10 cellular contexts compared by ENCODE assay signal in the genomic region with DNA sequence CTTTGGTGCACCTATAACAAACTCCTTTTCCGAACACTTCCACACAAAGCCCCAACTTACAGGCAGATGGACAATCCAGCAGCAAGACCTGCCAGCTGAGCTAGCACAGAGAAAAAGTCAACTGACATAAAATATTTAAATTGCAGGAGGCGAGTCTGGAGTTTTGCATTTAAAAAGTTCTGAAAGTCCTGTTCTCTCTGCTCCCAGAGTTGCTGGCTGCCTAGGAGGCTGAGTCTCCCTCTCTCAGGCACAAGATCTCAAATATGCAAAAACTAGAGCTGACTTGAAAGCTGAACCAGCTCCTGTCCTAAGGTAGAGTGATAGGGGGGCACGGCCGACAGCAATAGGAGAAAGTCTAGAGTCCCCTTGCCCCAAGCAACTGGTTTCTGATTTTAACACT. TPM values are rescaled to one million over a fixed set of nuclear protein-coding genes. Genes with fewer than 3 reads are reported as not detected.
DNase-seq lines count a peak whose midpoint lies in the region; ATAC-seq, FAIRE-seq and TF ChIP-seq lines count a peak whose summit lies in the region.
"Had no signal": no experiment of that assay in that cellular context is flagged by ENCODE, and none has a peak within 500 bp of the region (broad histone marks: within the 10 kb centered on the region; RNA-seq: fewer than 3 reads in every experiment).

No MANE protein-coding gene starts in this region.

- intact Hi-C loops in endothelial cell of umbilical vein (cut with micrococcal nuclease), result loop anchor here (1.0 to 10.0 kb wide), 2 partner anchors 39 to 213 kb away; no protein-coding TSS in a partner anchor
- intact Hi-C loops in transverse colon (cut with DNase I; ENCODE audit: low total_unique reads), result no loop called here
- intact Hi-C loops in posterior vena cava (cut with DNase I), result no loop called here

- no peak for TF ChIP-seq POLR2A in endothelial cell of umbilical vein (IDR thresholded peaks at IDR 0.05; ENCODE audit: low read depth, low read length)
- no peak for TF ChIP-seq POLR2A in transverse colon (IDR thresholded peaks at IDR 0.05)

- H2AFZ ChIP-seq in endothelial cell of umbilical vein (ENCODE audit: low read depth, low read length) (peak overlapping the region; percentile 15), Karpas-422 (ENCODE audit: low read length) (no peak overlapping the region)

- peaks cover 48% of the 10 kb centered on the region for H3K79me2 ChIP-seq in endothelial cell of umbilical vein (ENCODE audit: control insufficient read depth, insufficient read depth, low read length)
- no peaks in the 10 kb centered on the region for H3K79me2 ChIP-seq in Karpas-422 (ENCODE audit: low read length)

- H3K36me3 ChIP-seq in NT2/D1 (ENCODE audit: insufficient read depth, insufficient read length, low read length), result no peaks in the 10 kb centered on the region
- no peaks in the 10 kb centered on the region for H3K36me3 ChIP-seq in endothelial cell of umbilical vein (ENCODE audit: control insufficient read depth in 2 of 2, extremely low read depth in 1 of 2, insufficient read depth in 2 of 2, low read length in 2 of 2)
- H3K36me3 ChIP-seq in mucosa of rectum (ENCODE audit: control insufficient read depth in 2 of 2, insufficient read depth in 2 of 2, low read length in 2 of 2), result no peaks in the 10 kb centered on the region
- no peaks in the 10 kb centered on the region for H3K36me3 ChIP-seq in transverse colon
- H3K36me3 ChIP-seq in Karpas-422 (ENCODE audit: insufficient read depth, low read length), result no peaks in the 10 kb centered on the region

- TF ChIP-seq CTCF in endothelial cell of umbilical vein (IDR thresholded peaks at IDR 0.05; ENCODE audit: extremely low read depth in 1 of 2, insufficient read depth in 1 of 2, low read depth in 1 of 2, low read length in 2 of 2) (no peak), transverse colon (IDR thresholded peaks at IDR 0.05) (no peak), foreskin keratinocyte (conservative IDR thresholded peaks at IDR 0.05) (no peak)

- no peaks in the 10 kb centered on the region for H3K9me1 ChIP-seq in endothelial cell of umbilical vein (replicated peaks; ENCODE audit: control insufficient read depth, extremely low read depth, insufficient read depth, low read length)

- H3K4me2 ChIP-seq in endothelial cell of umbilical vein (ENCODE audit: insufficient read depth, low read length) (peak overlapping the region; percentile 100), Karpas-422 (ENCODE audit: low read depth, low read length, poor library complexity, severe bottlenecking) (no peak overlapping the region)

- peak overlapping the region; percentile 47 for H3K9ac ChIP-seq in NT2/D1 (ENCODE audit: insufficient read length, low read depth)
- H3K9ac ChIP-seq in endothelial cell of umbilical vein (replicated peaks; ENCODE audit: extremely low read depth, insufficient read depth, low read length), result peak overlapping the region; percentile 68
- peak overlapping the region in 1 of 2 donors; percentile 6 for H3K9ac ChIP-seq in mucosa of rectum (ENCODE audit: low read depth in 1 of 2, low read length in 2 of 2)
- H3K9ac ChIP-seq in Karpas-422 (ENCODE audit: low read length), result no peak overlapping the region

- H3K4me3 ChIP-seq in NT2/D1 (ENCODE audit: insufficient read length, low read depth) (peak overlapping the region; percentile 37), endothelial cell of umbilical vein (replicated peaks in 1 of 3; ENCODE audit: insufficient read depth in 1 of 3, low read depth in 1 of 3, low read length in 3 of 3) (peak overlapping the region; percentile 66 to 96 (median 86)), mucosa of rectum (ENCODE audit: low read length in 2 of 2) (peak overlapping the region; percentile 33 to 51), transverse colon (peak overlapping the region in 3 of 4 donors; percentile 16 to 42 (median 22)), Karpas-422 (ENCODE audit: low read length) (no peak overlapping the region)
- H3K4me3 ChIP-seq: mucosa of descending colon had no signal

- WGBS in transverse colon (ENCODE audit: low coverage in 1 of 2), 2 donors, result 25 to 32% methylated on average over 4 of the region's 4 CpGs

- dilution Hi-C loops in endothelial cell of umbilical vein (cut with MboI; ENCODE audit: extremely low pct_ligation_motif_present, low sequenced_read_pairs), result no loop called here

- no peaks in the 10 kb centered on the region for H3K9me3 ChIP-seq in NT2/D1 (ENCODE audit: insufficient read depth, low read length)
- no peaks in the 10 kb centered on the region for H3K9me3 ChIP-seq in endothelial cell of umbilical vein (replicated peaks; ENCODE audit: control insufficient read depth, insufficient read depth, low read length)
- H3K9me3 ChIP-seq in mucosa of rectum (ENCODE audit: control insufficient read depth in 2 of 2, low read length in 2 of 2), result no peaks in the 10 kb centered on the region
- no peaks in the 10 kb centered on the region for H3K9me3 ChIP-seq in transverse colon
- H3K9me3 ChIP-seq in Karpas-422 (ENCODE audit: low read length), result no peaks in the 10 kb centered on the region
- H3K9me3 ChIP-seq: mucosa of descending colon had no signal

- in situ Hi-C loops in transverse colon (cut with MboI; ENCODE audit: low pct_ligation_motif_present in 1 of 4, low pct_unique_long_range_greater_than_20kb in 1 of 4, low sequenced_read_pairs in 3 of 4), result no loop called here

- H4K20me1 ChIP-seq in endothelial cell of umbilical vein (replicated peaks; ENCODE audit: control insufficient read depth, extremely low read depth, insufficient read depth, low read length) (no peaks in the 10 kb centered on the region), Karpas-422 (ENCODE audit: insufficient read depth, low read depth, low read length) (no peaks in the 10 kb centered on the region)

- H3K4me1 ChIP-seq in NT2/D1 (ENCODE audit: insufficient read depth, insufficient read length) (no peaks in the 10 kb centered on the region), endothelial cell of umbilical vein (ENCODE audit: control insufficient read depth, extremely low read depth, insufficient read depth, low read length) (peaks cover 46% of the 10 kb centered on the region), mucosa of rectum (ENCODE audit: control insufficient read depth in 2 of 2, insufficient read depth in 2 of 2, low read length in 2 of 2) (no peaks in the 10 kb centered on the region), transverse colon (peaks cover 0 to 7% (median 0%) of the 10 kb centered on the region in 4 donors), Karpas-422 (ENCODE audit: low read length) (no peaks in the 10 kb centered on the region), foreskin keratinocyte (no peaks in the 10 kb centered on the region)

- CTCF ChIA-PET in endothelial cell of umbilical vein (lab: Charles Lee), result interaction anchor here (0.6 to 4.0 kb wide), 6 partner anchors 10 to 103 kb away, joined by 3 to 20 read pairs (median 5); no protein-coding TSS in a partner anchor

- no peaks in the 10 kb centered on the region for H3K9me2 ChIP-seq in Karpas-422 (replicated peaks; ENCODE audit: insufficient read depth, low read length)

- H3K27ac ChIP-seq in endothelial cell of umbilical vein (ENCODE audit: insufficient read depth, low read depth, low read length) (peak overlapping the region; percentile 58), mucosa of rectum (ENCODE audit: low read depth in 2 of 2, low read length in 2 of 2) (no peak overlapping the region), transverse colon (peak overlapping the region; percentile 6 to 83 (median 44)), Karpas-422 (ENCODE audit: low read length) (no peak overlapping the region), foreskin keratinocyte (no peak overlapping the region)

- FAIRE-seq in endothelial cell of umbilical vein (lab: Jason Lieb, UNC), result no peak

- H3K27me3 ChIP-seq in NT2/D1 (ENCODE audit: insufficient read depth, insufficient read length) (no peaks in the 10 kb centered on the region), endothelial cell of umbilical vein (ENCODE audit: control insufficient read depth in 2 of 2, insufficient read depth in 2 of 2, low read length in 2 of 2) (no peaks in the 10 kb centered on the region), mucosa of rectum (ENCODE audit: control insufficient read depth in 2 of 2, insufficient read depth in 2 of 2, low read length in 2 of 2) (no peaks in the 10 kb centered on the region), transverse colon (no peaks in the 10 kb centered on the region), Karpas-422 (ENCODE audit: low read length) (no peaks in the 10 kb centered on the region), foreskin keratinocyte (peaks cover 3% of the 10 kb centered on the region)

- DNase-seq in NT2/D1 (ENCODE audit: low read depth, low spot score), result no peak
- no peak for DNase-seq in endothelial cell of umbilical vein (ENCODE audit: low read depth, low spot score)
- no peak for DNase-seq in transverse colon
- no peak for DNase-seq in Karpas-422
- no peak for DNase-seq in foreskin keratinocyte
- DNase-seq in posterior vena cava (ENCODE audit: low spot score), result no peak
- DNase-seq: activated CD8-positive, alpha-beta T cell treated with anti-CD3 and anti-CD28 coated beads, Interleukin-2, amount 10 ng/mL, durations not matched to agents 7 days and 5 days; central memory CD4-positive, alpha-beta T cell had no signal

- TSS peak; percentile 59 for BruUV-seq in endothelial cell of umbilical vein (replicated peaks; lab: Mats Ljungman, UMichigan)

- POLR2A ChIA-PET in endothelial cell of umbilical vein (lab: Charles Lee), result interaction anchor here (0.6 kb wide), 1 partner anchor 604 kb away, joined by 3 read pairs; no protein-coding TSS in a partner anchor

- no peak for TF ChIP-seq EP300 in transverse colon (IDR thresholded peaks at IDR 0.05; ENCODE audit: low read depth)

- ATAC-seq in foreskin keratinocyte, result no peak
- ATAC-seq: activated CD8-positive, alpha-beta T cell treated with anti-CD3 and anti-CD28 coated beads, Interleukin-2, amount 10 ng/mL, durations not matched to agents 7 days and 5 days had no signal

TF ChIP-seq in endothelial cell of umbilical vein, 7 proteins besides CTCF, POLR2A, EP300 and RAD21 (continues in another document):
- TF ChIP-seq MYC (IDR thresholded peaks at IDR 0.05; ENCODE audit: low read depth, low read length), result no peak
- TF ChIP-seq EZH2 (IDR thresholded peaks at IDR 0.05; ENCODE audit: borderline replicate concordance, low read depth, low read length, severe bottlenecking), result no peak

RNA-seq across cellular contexts. Expression of a gene that starts 1.1 kb away (rescaled TPM):
- total RNA-seq in endothelial cell of umbilical vein (80.9 and 127 TPM in 2 replicates), transverse colon (10 to 100 TPM in 1 of 4 donors, 1 to 10 TPM in 3; 7.0 to 46.6 (median 8.9) TPM), foreskin keratinocyte (not detected in 2 replicates), posterior vena cava (10 to 100 TPM; 50.5 to 52.3 TPM)
- polyA plus RNA-seq in endothelial cell of umbilical vein (177 and 223 TPM in 2 replicates), foreskin keratinocyte (not detected in 2 replicates)
- 96.2 and 115 TPM in 2 replicates for polyA plus RNA-seq in endothelial cell of umbilical vein (2011; cell fraction: cytosol; rRNA removed)
- polyA plus RNA-seq in endothelial cell of umbilical vein (2011; cell fraction: nucleus; rRNA removed), result 206 and 233 TPM in 2 replicates
- polyA plus RNA-seq in endothelial cell of umbilical vein (2012), result 33.8 and 37.8 TPM in 2 replicates
- 1,293 and 1,561 TPM in 2 replicates for polyA minus RNA-seq in endothelial cell of umbilical vein
- polyA minus RNA-seq in endothelial cell of umbilical vein (2011; cell fraction: cytosol; rRNA and poly(A)+ RNA removed), result not detected
- polyA minus RNA-seq in endothelial cell of umbilical vein (2011; cell fraction: nucleus; rRNA and poly(A)+ RNA removed), result 1,432 and 1,514 TPM in 2 replicates
- total RNA-seq in Karpas-422 (2014; rRNA removed; shearing (Covaris generic); ENCODE audit: low replicate concordance), result not detected in 2 replicates
- total RNA-seq: activated CD8-positive, alpha-beta T cell treated with anti-CD3 and anti-CD28 coated beads, Interleukin-2, amount 10 ng/mL, durations not matched to agents 7 days and 5 days had no signal

Comparison
In these comparisons a context has a peak if more than half of its experiments do, and no peak if none do; other contexts are left out.
1. H3K27ac ChIP-seq: peak in endothelial cell of umbilical vein (single experiment) and transverse colon (4 of 4); none in mucosa of rectum (0 of 2), Karpas-422 (single experiment) and foreskin keratinocyte (single experiment).